In genomic region chr6:31495580-31495979, GRCh38 we compare ENCODE assay signal across 9 cellular contexts. TPM values are rescaled to one million over a fixed set of nuclear protein-coding genes. Genes with fewer than 3 reads are reported as not detected.
DNase-seq lines count a peak whose midpoint lies in the region; ATAC-seq, FAIRE-seq and TF ChIP-seq lines count a peak whose summit lies in the region.
"Had no signal": no experiment of that assay in that cellular context is flagged by ENCODE, and none has a peak within 500 bp of the region (broad histone marks: within the 10 kb centered on the region; RNA-seq: fewer than 3 reads in every experiment).

No MANE protein-coding gene starts in this region.

- in situ Hi-C loops in KBM-7 (cut with MboI; ENCODE audit: low pct_unique_long_range_greater_than_20kb, low sequenced_read_pairs), result no loop called here

- peaks cover 17% of the 10 kb centered on the region for H3K79me2 ChIP-seq in astrocyte (ENCODE audit: insufficient read depth, low read length)

- peak overlapping the region; percentile 95 for H3K4me2 ChIP-seq in astrocyte (ENCODE audit: low read length)

- H3K9me3 Mint-ChIP-seq in Calu3 (ENCODE audit: low read depth, unreplicated experiment), result no peaks in the 10 kb centered on the region
- no peaks in the 10 kb centered on the region for H3K9me3 Mint-ChIP-seq in astrocyte (ENCODE audit: unreplicated experiment)

- H3K27ac Mint-ChIP-seq in Calu3 (ENCODE audit: unreplicated experiment) (peak overlapping the region; percentile 1), astrocyte (ENCODE audit: unreplicated experiment) (peak overlapping the region; percentile 54)

- H3K9ac ChIP-seq in astrocyte (ENCODE audit: low read length), result peak overlapping the region; percentile 82

- H3K4me3 ChIP-seq in astrocyte (ENCODE audit: insufficient read depth, low read depth, low read length), result peak overlapping the region; percentile 75
- peak overlapping the region; percentile 85 for H3K4me3 ChIP-seq in mononuclear cell (ENCODE audit: low read length)

- H3K4me3 Mint-ChIP-seq in Calu3 (ENCODE audit: low read depth, unreplicated experiment), result peak overlapping the region; percentile 56
- H3K4me3 Mint-ChIP-seq in astrocyte (ENCODE audit: unreplicated experiment), result peak overlapping the region; percentile 87

- no peak for FAIRE-seq in astrocyte (lab: Jason Lieb, UNC)

- H2AFZ ChIP-seq in astrocyte (ENCODE audit: low read depth, low read length), result no peak overlapping the region

- TSS peak; percentile 28 for BruUV-seq in Calu3 (replicated peaks; lab: Mats Ljungman, UMichigan)

- H3K4me1 ChIP-seq in astrocyte (ENCODE audit: insufficient read depth, low read length), result peaks cover 15% of the 10 kb centered on the region
- peaks cover 67% of the 10 kb centered on the region for H3K4me1 ChIP-seq in mononuclear cell (ENCODE audit: insufficient read depth, low read length)

- H3K9me3 ChIP-seq in astrocyte (ENCODE audit: insufficient read depth, low read depth, low read length) (no peaks in the 10 kb centered on the region), mononuclear cell (ENCODE audit: low read depth, low read length) (no peaks in the 10 kb centered on the region)

- H3K36me3 Mint-ChIP-seq in Calu3 (ENCODE audit: insufficient read depth, unreplicated experiment) (peaks cover 52% of the 10 kb centered on the region), astrocyte (ENCODE audit: low read depth, unreplicated experiment) (peaks cover 2% of the 10 kb centered on the region)

- no peaks in the 10 kb centered on the region for H3K36me3 ChIP-seq in astrocyte (ENCODE audit: insufficient read depth, low read length)

- H3K4me1 Mint-ChIP-seq in Calu3 (ENCODE audit: low read depth, unreplicated experiment) (peaks cover 57% of the 10 kb centered on the region), astrocyte (ENCODE audit: low read depth, unreplicated experiment) (peaks cover 10% of the 10 kb centered on the region)

- CTCF ChIA-PET in Calu3 (lab: Charles Lee), result interaction anchor here (0.6 to 3.6 kb wide), 4 partner anchors 46 to 682 kb away, joined by 3 to 20 read pairs (median 7); partner anchors contain the start of genes DDX39B and NFKBIL1

- no peak for ATAC-seq in sciatic nerve
- no peak for ATAC-seq in HG03571 (IDR thresholded peaks at IDR 0.05; ENCODE audit: unreplicated experiment)
- ATAC-seq in HG03565 (IDR thresholded peaks at IDR 0.05; ENCODE audit: unreplicated experiment), result no peak

- peaks cover 11% of the 10 kb centered on the region for H4K20me1 ChIP-seq in astrocyte (ENCODE audit: insufficient read depth, low read length)

- no peaks in the 10 kb centered on the region for H3K27me3 ChIP-seq in astrocyte (ENCODE audit: insufficient read depth, low read length)
- H3K27me3 ChIP-seq in mononuclear cell (ENCODE audit: insufficient read depth, low read length), result no peaks in the 10 kb centered on the region

- intact Hi-C loops in Calu3 (cut with micrococcal nuclease; ENCODE audit: unreplicated experiment), result loop anchor here (1.0 kb wide), 1 partner anchor 103 kb away; no protein-coding TSS in a partner anchor
- intact Hi-C loops in sciatic nerve (cut with DNase I), result no loop called here

- H3K27ac ChIP-seq in astrocyte (ENCODE audit: low read depth, low read length), result peak overlapping the region; percentile 83

- TF ChIP-seq CTCF in Calu3 (IDR thresholded peaks at IDR 0.05; ENCODE audit: unreplicated experiment) (no peak), astrocyte (IDR thresholded peaks at IDR 0.05; ENCODE audit: insufficient read depth, low read depth, low read length) (no peak)

- peak; percentile 48 for DNase-seq in Calu3
- peak; percentile 5 for DNase-seq in KBM-7
- peak; percentile 42 for DNase-seq in astrocyte (ENCODE audit: low read depth)
- no peak for DNase-seq in sciatic nerve (ENCODE audit: low spot score)
- no peak for DNase-seq in NCI-H1092 treated with DMSO at 0.1 percent for 48 hours (lab: John Stamatoyannopoulos, UW)
- DNase-seq: NCI-H2081 had no signal

- H3K27me3 Mint-ChIP-seq in Calu3 (ENCODE audit: unreplicated experiment) (no peaks in the 10 kb centered on the region), astrocyte (ENCODE audit: low read depth, unreplicated experiment) (peaks cover 19% of the 10 kb centered on the region)

RNA-seq across cellular contexts. Expression of gene MICB, which starts 2.4 kb away (rescaled TPM):
- 59.3 and 64.3 TPM in 2 replicates for total RNA-seq in Calu3 (2022)
- 4.1 and 5.8 TPM in 2 replicates for total RNA-seq in astrocyte
- total RNA-seq in mononuclear cell, result 29.2 TPM
- 2.9 TPM for total RNA-seq in sciatic nerve

RNA-seq across cellular contexts. Expression of gene MCCD1, which starts 33.2 kb away (rescaled TPM):
- total RNA-seq in Calu3 (2022) (not detected in 2 replicates), astrocyte (not detected in 2 replicates), mononuclear cell (not detected), sciatic nerve (not detected)

RNA-seq across cellular contexts. Expression of gene DDX39B, which starts 46.2 kb away (rescaled TPM):
- 631 and 646 TPM in 2 replicates for total RNA-seq in Calu3 (2022)
- total RNA-seq in astrocyte, result 284 and 294 TPM in 2 replicates
- 183 TPM for total RNA-seq in mononuclear cell
- total RNA-seq in sciatic nerve, result 258 TPM

RNA-seq across cellular contexts. Expression of gene ATP6V1G2, which starts 50.8 kb away (rescaled TPM):
- 1.0 and 1.5 TPM in 2 replicates for total RNA-seq in Calu3 (2022)
- total RNA-seq in astrocyte, result 2.6 and 3.4 TPM in 2 replicates
- total RNA-seq in mononuclear cell, result 0.73 TPM
- 4.8 TPM for total RNA-seq in sciatic nerve

RNA-seq across cellular contexts. Expression of gene NFKBIL1, which starts 51.8 kb away (rescaled TPM):
- total RNA-seq in Calu3 (2022), result 33.5 and 34.0 TPM in 2 replicates
- total RNA-seq in astrocyte, result 18.8 and 20.4 TPM in 2 replicates
- total RNA-seq in mononuclear cell, result 9.8 TPM
- 23.0 TPM for total RNA-seq in sciatic nerve

Comparison
In these comparisons a context has a peak if more than half of its experiments do, and no peak if none do; other contexts are left out.
1. DNase-seq: peak in Calu3 (single experiment), KBM-7 (single experiment) and astrocyte (single experiment); none in sciatic nerve (single experiment) and NCI-H1092 treated with DMSO at 0.1 percent for 48 hours (single experiment).